In the genomic region with DNA sequence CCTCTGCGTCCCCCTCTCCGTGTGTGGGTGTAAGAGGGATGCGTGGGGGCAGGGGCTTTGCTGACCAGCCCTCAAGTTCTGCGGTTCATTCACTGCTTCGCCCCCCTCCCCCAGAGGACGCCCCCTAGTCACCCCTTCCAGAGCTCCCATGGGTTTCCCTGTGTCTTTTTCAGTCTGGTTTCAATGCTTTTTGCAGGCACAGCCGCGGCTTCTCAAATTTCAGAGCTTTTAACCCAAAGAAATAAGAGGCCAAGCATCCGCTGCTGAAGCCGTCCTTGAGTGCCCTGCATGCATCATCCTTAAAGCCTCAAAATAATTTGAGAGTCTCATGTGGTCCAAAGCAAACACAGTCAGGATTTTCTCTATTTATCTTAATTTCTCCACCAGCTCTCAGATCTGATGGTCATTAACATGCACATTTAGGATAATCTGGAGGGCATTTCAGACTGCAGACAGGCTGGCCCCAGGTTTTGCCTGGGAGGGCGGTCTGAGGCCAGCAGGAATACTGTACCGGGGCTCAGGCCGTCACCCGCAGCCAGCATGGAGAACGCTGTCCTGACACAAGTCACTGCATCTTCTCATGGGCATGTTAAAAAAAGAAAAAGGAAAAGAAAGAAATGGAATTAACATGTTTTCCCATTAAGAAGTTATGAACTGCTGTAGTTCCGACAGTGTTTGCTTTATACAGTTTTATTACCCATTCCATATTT, we compare ENCODE assay signal across 20 cellular contexts.
DNase-seq lines count a peak whose midpoint lies in the region; ATAC-seq and TF ChIP-seq lines count a peak whose summit lies in the region.
"Had no signal": no experiment of that assay in that cellular context is flagged by ENCODE, and none has a peak within 500 bp of the region (broad histone marks: within the 10 kb centered on the region; RNA-seq: fewer than 3 reads in every experiment).

No MANE protein-coding gene starts in this region.

- H3K4me1 Mint-ChIP-seq in nephron (peaks cover 59% of the 10 kb centered on the region), type B pancreatic cell (ENCODE audit: unreplicated experiment) (peaks cover 45% of the 10 kb centered on the region)

- H3K9me3 Mint-ChIP-seq in nephron (no peaks in the 10 kb centered on the region), type B pancreatic cell (no peaks in the 10 kb centered on the region)

- peak overlapping the region; percentile 12 to 76 (median 48) for H3K27ac Mint-ChIP-seq in nephron
- H3K27ac Mint-ChIP-seq in type B pancreatic cell = no peak overlapping the region

- peak; percentile 9 for DNase-seq in NCI-H2107 treated with DMSO at 0.1 percent for 48 hours (lab: John Stamatoyannopoulos, UW; ENCODE audit: unreplicated experiment)
- DNase-seq in NCI-H2107 (lab: John Stamatoyannopoulos, UW) = no peak
- DNase-seq in NCI-H2171 treated with DMSO at 0.1 percent for 48 hours (lab: John Stamatoyannopoulos, UW) = peak; percentile 28
- no peak for DNase-seq in type B pancreatic cell (ENCODE audit: extremely low spot score, unreplicated experiment)
- DNase-seq in HK-2 (ENCODE audit: unreplicated experiment) = no peak
- DNase-seq: AML-193, DND-41, GM23248, NCI-H1417 treated with DMSO at 0.1 percent for 48 hours, NCI-H1930, NCI-H2227 treated with DMSO at 0.1 percent for 48 hours, NCI-H510A treated with DMSO at 0.1 percent for 48 hours, PC-9, SIG-M5 had no signal

- H3K36me3 Mint-ChIP-seq in nephron (ENCODE audit: low read depth) (no peaks in the 10 kb centered on the region), type B pancreatic cell (no peaks in the 10 kb centered on the region)

- H3K4me3 Mint-ChIP-seq in nephron (peak overlapping the region in 1 of 3 experiments; percentile 22), type B pancreatic cell (peak overlapping the region; percentile 53)

- ATAC-seq in HG02970 (IDR thresholded peaks at IDR 0.05; ENCODE audit: low FRiP score, unreplicated experiment) (no peak), GM19324 (IDR thresholded peaks at IDR 0.05; ENCODE audit: low FRiP score, unreplicated experiment) (no peak)
- ATAC-seq: HCT116, K562, SK-N-SH treated with all-trans-retinoic acid at 6 μM for 48 hours had no signal

- TF ChIP-seq CTCF in nephron (IDR thresholded peaks at IDR 0.05; ENCODE audit: unreplicated experiment in 3 of 3) (no peak), type B pancreatic cell (conservative IDR thresholded peaks at IDR 0.05) (no peak)

- H3K27me3 Mint-ChIP-seq in nephron (ENCODE audit: low read depth) (peaks cover 40% of the 10 kb centered on the region), type B pancreatic cell (peaks cover 17% of the 10 kb centered on the region)

Comparison
In these comparisons a context has a peak if more than half of its experiments do, and no peak if none do; other contexts are left out.
1. DNase-seq: peak in NCI-H2107 treated with DMSO at 0.1 percent for 48 hours (single experiment) and NCI-H2171 treated with DMSO at 0.1 percent for 48 hours (single experiment); none in NCI-H2107 (single experiment), type B pancreatic cell (single experiment) and HK-2 (single experiment).